In the genomic region with DNA sequence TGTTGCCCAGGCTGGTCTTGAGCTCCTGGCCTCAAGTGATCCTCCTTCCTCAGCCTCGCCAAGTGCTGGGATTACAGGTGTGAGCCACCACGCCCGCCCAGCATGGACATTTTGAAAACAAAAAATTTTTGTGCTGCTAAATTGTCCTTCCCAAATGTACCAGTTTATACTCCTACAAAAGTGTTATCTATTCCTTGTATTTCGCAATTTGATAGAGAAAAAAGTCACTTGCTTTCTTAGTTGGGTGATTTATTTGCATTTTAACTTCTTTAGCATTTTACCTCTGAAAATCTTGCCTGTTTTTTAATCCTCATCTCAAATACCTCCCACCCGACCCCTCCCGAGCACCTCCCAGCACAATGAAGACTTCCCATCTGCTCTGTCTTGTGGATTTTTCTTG, we compare ENCODE assay signal across 20 cellular contexts.
"Had no signal": no experiment of that assay in that cellular context is flagged by ENCODE, and none has a peak within 500 bp of the region (broad histone marks: within the 10 kb centered on the region; RNA-seq: fewer than 3 reads in every experiment).

No MANE protein-coding gene starts in this region.

- H3K36me3 Mint-ChIP-seq: activated naive CD4-positive, alpha-beta T cell treated with anti-CD3 and anti-CD28 coated beads, Interleukin-2, amount 50 U/mL, for 72 hours; naive B cell; stimulated activated naive B cell treated with anti-CD40 and anti-IgM and Interleukin-4, amounts not matched to agents 10 μg/mL and 1 μg/mL and 100 μg/mL, for 72 hours; WTC11 had no signal

- ATAC-seq: activated naive CD4-positive, alpha-beta T cell treated with anti-CD3 and anti-CD28 coated beads, Interleukin-2, amount 50 U/mL, for 72 hours; activated T-helper 17 cell treated with anti-CD3 and anti-CD28 coated beads, Interleukin-2, amount 50 U/mL, for 72 hours; heart right ventricle; stimulated activated naive B cell treated with anti-CD40 and anti-IgM and Interleukin-4, amounts not matched to agents 10 μg/mL and 1 μg/mL and 100 μg/mL, for 72 hours; WTC11 had no signal

- H3K4me3 ChIP-seq: heart right ventricle, lung, sigmoid colon, smooth muscle cell, thyroid gland had no signal

- H3K27ac Mint-ChIP-seq: activated naive CD4-positive, alpha-beta T cell treated with anti-CD3 and anti-CD28 coated beads, Interleukin-2, amount 50 U/mL, for 72 hours; activated T-cell treated with anti-CD3 and anti-CD28 coated beads, Interleukin-2, amount 50 U/mL, for 24 hours; activated T-helper 17 cell treated with anti-CD3 and anti-CD28 coated beads, Interleukin-2, amount 50 U/mL, for 72 hours; stimulated activated naive B cell treated with anti-CD40 and anti-IgM and Interleukin-4, amounts not matched to agents 10 μg/mL and 1 μg/mL and 100 μg/mL, for 72 hours; WTC11 had no signal

- H3K27me3 ChIP-seq: heart right ventricle, sigmoid colon, thyroid gland had no signal

- H3K27me3 Mint-ChIP-seq: activated T-cell treated with anti-CD3 and anti-CD28 coated beads, Interleukin-2, amount 50 U/mL, for 24 hours; activated T-helper 17 cell treated with anti-CD3 and anti-CD28 coated beads, Interleukin-2, amount 50 U/mL, for 72 hours; naive B cell; stimulated activated naive B cell treated with anti-CD40 and anti-IgM and Interleukin-4, amounts not matched to agents 10 μg/mL and 1 μg/mL and 100 μg/mL, for 72 hours had no signal

- DNase-seq: activated CD8-positive, alpha-beta memory T cell treated with anti-CD3 and anti-CD28 coated beads for 24 hours; activated CD8-positive, alpha-beta memory T cell treated with anti-CD3 and anti-CD28 coated beads, Interleukin-2, amount 50 U/mL, for 4 hours; activated T-cell treated with anti-CD3 and anti-CD28 coated beads, Interleukin-2, amount 50 U/mL, for 24 hours; central memory CD4-positive, alpha-beta T cell; heart right ventricle; kidney; naive B cell; sigmoid colon; stimulated activated CD4-positive, alpha-beta T cell treated with anti-CD3 and anti-CD28 coated beads, Interleukin-15, amount 100 ng/mL, for 24 hours; stimulated activated CD8-positive, alpha-beta memory T cell treated with anti-CD3 and anti-CD28 coated beads, Interleukin-4, amount 100 ng/mL, for 48 hours; stimulated activated naive B cell treated with anti-CD40 and anti-IgM and Interleukin-4, amounts not matched to agents 10 μg/mL and 1 μg/mL and 100 μg/mL, for 72 hours; T-helper 9 cell; thyroid gland had no signal

- H3K9me3 Mint-ChIP-seq: activated naive CD4-positive, alpha-beta T cell treated with anti-CD3 and anti-CD28 coated beads, Interleukin-2, amount 50 U/mL, for 72 hours; activated T-cell treated with anti-CD3 and anti-CD28 coated beads, Interleukin-2, amount 50 U/mL, for 24 hours; activated T-helper 17 cell treated with anti-CD3 and anti-CD28 coated beads, Interleukin-2, amount 50 U/mL, for 72 hours; naive B cell; stimulated activated naive B cell treated with anti-CD40 and anti-IgM and Interleukin-4, amounts not matched to agents 10 μg/mL and 1 μg/mL and 100 μg/mL, for 72 hours; WTC11 had no signal

- H3K27ac ChIP-seq: epithelial cell of prostate, sigmoid colon, thyroid gland had no signal

- H3K4me3 Mint-ChIP-seq: activated T-cell treated with anti-CD3 and anti-CD28 coated beads, Interleukin-2, amount 50 U/mL, for 24 hours; activated T-helper 17 cell treated with anti-CD3 and anti-CD28 coated beads, Interleukin-2, amount 50 U/mL, for 72 hours; naive B cell; neural crest cell; stimulated activated naive B cell treated with anti-CD40 and anti-IgM and Interleukin-4, amounts not matched to agents 10 μg/mL and 1 μg/mL and 100 μg/mL, for 72 hours; WTC11 had no signal
